Comparison of ENCODE assay signal across 8 cellular contexts in genomic region chr7:123748171-123748733, GRCh38. TPM values are rescaled to one million over a fixed set of nuclear protein-coding genes. Genes with fewer than 3 reads are reported as not detected.
DNase-seq lines count a peak whose midpoint lies in the region; ATAC-seq and TF ChIP-seq lines count a peak whose summit lies in the region.

No MANE protein-coding gene starts in this region.

- H3K27ac ChIP-seq in cardiac muscle cell (peak overlapping the region; percentile 99), ovary (peak overlapping the region; percentile 92 to 98)

- intact Hi-C loops in ovary (cut with DNase I) = loop anchor here in 1 of 4 donors (10.0 kb wide), 2 partner anchors 47 to 53 kb away; no protein-coding TSS in a partner anchor

- peak overlapping the region; percentile 95 for H3K27ac Mint-ChIP-seq in activated naive CD8-positive, alpha-beta T cell treated with anti-CD3 and anti-CD28 coated beads for 36 hours

- H3K36me3 ChIP-seq in cardiac muscle cell (no peaks in the 10 kb centered on the region), ovary (no peaks in the 10 kb centered on the region)

- WGBS in ovary, 3 donors = 1% methylated on average over 38 to 46 of the region's 46 CpGs

- H3K4me3 Mint-ChIP-seq in activated naive CD8-positive, alpha-beta T cell treated with anti-CD3 and anti-CD28 coated beads for 36 hours = peak overlapping the region; percentile 99

- H3K9me3 ChIP-seq in cardiac muscle cell (ENCODE audit: low read depth) = no peaks in the 10 kb centered on the region
- H3K9me3 ChIP-seq in ovary = no peaks in the 10 kb centered on the region

- no peak for TF ChIP-seq EP300 in ovary (IDR thresholded peaks at IDR 0.05)

- no peak for TF ChIP-seq CTCF in cardiac muscle cell (IDR thresholded peaks at IDR 0.05; ENCODE audit: low read depth, low read length)
- TF ChIP-seq CTCF in ovary (IDR thresholded peaks at IDR 0.05) = no peak

- H3K27me3 ChIP-seq in cardiac muscle cell = no peaks in the 10 kb centered on the region
- H3K27me3 ChIP-seq in ovary = no peaks in the 10 kb centered on the region

- H3K4me1 Mint-ChIP-seq in activated naive CD8-positive, alpha-beta T cell treated with anti-CD3 and anti-CD28 coated beads for 36 hours = peaks cover 50% of the 10 kb centered on the region

- H3K4me1 ChIP-seq in cardiac muscle cell (ENCODE audit: low read depth) = peaks cover 61% of the 10 kb centered on the region
- H3K4me1 ChIP-seq in ovary (ENCODE audit: insufficient read depth) = peaks cover 4% of the 10 kb centered on the region

- H3K27me3 Mint-ChIP-seq in activated naive CD8-positive, alpha-beta T cell treated with anti-CD3 and anti-CD28 coated beads for 36 hours = no peaks in the 10 kb centered on the region

- TF ChIP-seq POLR2A in ovary (IDR thresholded peaks at IDR 0.05) = no peak

- peak overlapping the region; percentile 93 for H3K4me3 ChIP-seq in cardiac muscle cell
- peak overlapping the region; percentile 96 for H3K4me3 ChIP-seq in ovary

- peak; percentile 11 for ATAC-seq in HG02852 (IDR thresholded peaks at IDR 0.05; ENCODE audit: unreplicated experiment)

- no peaks in the 10 kb centered on the region for H3K9me3 Mint-ChIP-seq in activated naive CD8-positive, alpha-beta T cell treated with anti-CD3 and anti-CD28 coated beads for 36 hours

- peaks cover 19% of the 10 kb centered on the region for H3K36me3 Mint-ChIP-seq in activated naive CD8-positive, alpha-beta T cell treated with anti-CD3 and anti-CD28 coated beads for 36 hours

- peak; percentile 14 to 21 for DNase-seq in activated CD4-positive, alpha-beta T cell treated with anti-CD3 and anti-CD28 coated beads for 4 hours
- no peak for DNase-seq in activated CD4-positive, alpha-beta T cell treated with anti-CD3 and anti-CD28 coated beads for 1 hour
- DNase-seq in NCI-H526 (lab: John Stamatoyannopoulos, UW) = peak; percentile 38 to 69
- DNase-seq in activated naive CD8-positive, alpha-beta T cell treated with anti-CD3 and anti-CD28 coated beads for 36 hours = peak; percentile 41
- DNase-seq in cardiac muscle cell (ENCODE audit: low read depth in 1 of 2, low spot score in 1 of 2) = peak; percentile 45 to 47
- DNase-seq in ovary = peak in 3 of 5 donors; percentile 43 to 62 (median 45)
- no peak for DNase-seq in SIG-M5 treated with dmso at 0.1 percent for 504 hours (lab: John Stamatoyannopoulos, UW; ENCODE audit: unreplicated experiment)

RNA-seq across cellular contexts. Expression of gene WASL, which starts 0.6 kb away (rescaled TPM):
- total RNA-seq in activated naive CD8-positive, alpha-beta T cell treated with anti-CD3 and anti-CD28 coated beads for 36 hours = 1 to 10 TPM; 5.1 to 5.5 TPM
- total RNA-seq in cardiac muscle cell (19.7 and 25.7 TPM in 2 replicates), ovary (10 to 100 TPM; 36.8 to 71.5 (median 50.8) TPM)
- polyA plus RNA-seq in cardiac muscle cell (36.8 and 45.4 TPM in 2 replicates), ovary (10 to 100 TPM; 29.1 to 43.5 TPM)

Comparison
In these comparisons a context has a peak if more than half of its experiments do, and no peak if none do; other contexts are left out.
1. DNase-seq: peak in activated CD4-positive, alpha-beta T cell treated with anti-CD3 and anti-CD28 coated beads for 4 hours (2 of 2), NCI-H526 (2 of 2), activated naive CD8-positive, alpha-beta T cell treated with anti-CD3 and anti-CD28 coated beads for 36 hours (single experiment), cardiac muscle cell (2 of 2) and ovary (3 of 5); none in activated CD4-positive, alpha-beta T cell treated with anti-CD3 and anti-CD28 coated beads for 1 hour (single experiment) and SIG-M5 treated with dmso at 0.1 percent for 504 hours (single experiment).